Comparison of ENCODE assay signal across 10 cellular contexts in the genomic region with DNA sequence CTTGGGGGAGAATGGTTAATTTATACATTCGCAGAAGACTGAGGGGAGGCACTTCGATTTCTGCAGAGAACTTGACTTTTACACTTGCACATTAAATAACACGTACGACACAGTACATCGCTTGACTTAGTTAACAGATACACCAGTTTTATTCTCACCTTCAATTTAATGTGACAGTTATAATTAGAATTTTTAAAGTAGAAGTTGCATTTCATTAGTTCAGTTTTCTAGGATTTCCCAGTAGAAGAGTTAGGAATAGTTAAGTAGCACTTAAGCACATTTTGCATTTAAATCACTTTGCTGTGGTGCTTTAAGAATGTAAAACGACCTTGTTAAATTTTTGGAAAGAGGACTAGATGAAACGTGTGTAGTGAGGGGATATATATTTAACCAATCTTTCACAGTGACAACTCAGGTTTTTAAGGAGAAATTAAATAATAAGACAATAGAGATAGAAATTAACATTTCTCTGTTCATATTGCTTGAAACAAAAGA. TPM values are rescaled to one million over a fixed set of nuclear protein-coding genes. Genes with fewer than 3 reads are reported as not detected.
DNase-seq lines count a peak whose midpoint lies in the region; ATAC-seq, FAIRE-seq and TF ChIP-seq lines count a peak whose summit lies in the region.
"Had no signal": no experiment of that assay in that cellular context is flagged by ENCODE, and none has a peak within 500 bp of the region (broad histone marks: within the 10 kb centered on the region; RNA-seq: fewer than 3 reads in every experiment).

No MANE protein-coding gene starts in this region.

- H3F3A ChIP-seq in neural cell (ENCODE audit: insufficient read depth, low read length, poor library complexity, severe bottlenecking), result peaks cover 7% of the 10 kb centered on the region

- no peak for TF ChIP-seq RAD21 in neural cell (conservative IDR thresholded peaks at IDR 0.05)

- H3K4me3 Mint-ChIP-seq in CD8-positive, alpha-beta T cell, result peak overlapping the region; percentile 85

- H3K4me3 ChIP-seq in CD8-positive, alpha-beta T cell (ENCODE audit: low read depth, low read length), result no peak overlapping the region
- H3K4me3 ChIP-seq in HUES64 (ENCODE audit: low read length) (peak overlapping the region; percentile 54), colonic mucosa (no peak overlapping the region), neural cell (ENCODE audit: low read length) (peak overlapping the region; percentile 89), prostate gland (no peak overlapping the region)

- peak overlapping the region; percentile 27; the same call in 1 of the 2 replicates for H3K9ac ChIP-seq in HUES64 (ENCODE audit: low read depth, low read length)
- H3K9ac ChIP-seq in colonic mucosa (ENCODE audit: low read depth in 2 of 2, low read length in 2 of 2), result no peak overlapping the region
- H3K9ac ChIP-seq in neural cell (ENCODE audit: low read length), result peak overlapping the region; percentile 77

- H3K79me2 ChIP-seq in neural cell (replicated peaks; ENCODE audit: insufficient read depth, low read length), result peaks cover 6% of the 10 kb centered on the region

- H3K9me3 Mint-ChIP-seq in CD8-positive, alpha-beta T cell, result no peaks in the 10 kb centered on the region

- intact Hi-C loops in CD8-positive, alpha-beta T cell (cut with DNase I, micrococcal nuclease), result loop anchor here (5.0 to 10.0 kb wide), 5 partner anchors 340 to 1975 kb away; a partner anchor contains a TSS
- intact Hi-C loops in colonic mucosa (cut with DNase I), result no loop called here
- intact Hi-C loops in prostate gland (cut with DNase I), result no loop called here

- no peak overlapping the region for H3K27ac Mint-ChIP-seq in CD8-positive, alpha-beta T cell

- TF ChIP-seq EP300 in neural cell (conservative IDR thresholded peaks at IDR 0.05; ENCODE audit: poor library complexity, severe bottlenecking), result no peak

- no peaks in the 10 kb centered on the region for H3K9me3 ChIP-seq in CD8-positive, alpha-beta T cell (ENCODE audit: low read length)
- no peaks in the 10 kb centered on the region for H3K9me3 ChIP-seq in HUES64 (ENCODE audit: insufficient read depth, low read depth, low read length)
- no peaks in the 10 kb centered on the region for H3K9me3 ChIP-seq in colonic mucosa
- H3K9me3 ChIP-seq in neural cell (ENCODE audit: low read length), result no peaks in the 10 kb centered on the region
- no peaks in the 10 kb centered on the region for H3K9me3 ChIP-seq in prostate gland

- H3K4me2 ChIP-seq in neural cell (ENCODE audit: low read length), result peak overlapping the region; percentile 97

- no peaks in the 10 kb centered on the region for H3K27me3 ChIP-seq in CD8-positive, alpha-beta T cell (ENCODE audit: insufficient read depth, low read length)
- H3K27me3 ChIP-seq in HUES64 (ENCODE audit: insufficient read depth, low read length), result no peaks in the 10 kb centered on the region
- no peaks in the 10 kb centered on the region for H3K27me3 ChIP-seq in colonic mucosa
- no peaks in the 10 kb centered on the region for H3K27me3 ChIP-seq in neural cell (ENCODE audit: insufficient read depth, low read depth, low read length)
- H3K27me3 ChIP-seq in prostate gland (replicated peaks; ENCODE audit: insufficient read depth), result no peaks in the 10 kb centered on the region

- H4K20me1 ChIP-seq in neural cell (ENCODE audit: insufficient read depth), result no peaks in the 10 kb centered on the region

- H3K9me2 ChIP-seq in neural cell (ENCODE audit: insufficient read depth, low read length), result no peaks in the 10 kb centered on the region

- FAIRE-seq in frontal cortex (lab: Jason Lieb, UNC), result no peak

- no peak for ATAC-seq in CD8-positive, alpha-beta T cell

- DNase-seq in CD8-positive, alpha-beta T cell, result no peak
- DNase-seq in colonic mucosa (no peak), frontal cortex (ENCODE audit: low spot score in 2 of 2) (no peak), prostate gland (ENCODE audit: low spot score) (no peak), DMS114 treated with DMSO at 0.1 percent for 48 hours (lab: John Stamatoyannopoulos, UW; ENCODE audit: unreplicated experiment) (no peak)
- DNase-seq: cerebellar nuclear complex, NCI-H2029, Right ventricle myocardium superior had no signal

- H3K27ac ChIP-seq in CD8-positive, alpha-beta T cell (ENCODE audit: low read depth, low read length), result no peak overlapping the region
- peak overlapping the region; percentile 100 for H3K27ac ChIP-seq in HUES64 (ENCODE audit: low read depth, low read length)
- H3K27ac ChIP-seq in colonic mucosa, result peak overlapping the region; percentile 94
- peak overlapping the region; percentile 86 for H3K27ac ChIP-seq in neural cell (ENCODE audit: low read length)
- no peak overlapping the region for H3K27ac ChIP-seq in prostate gland

- no peaks in the 10 kb centered on the region for H3K27me3 Mint-ChIP-seq in CD8-positive, alpha-beta T cell (ENCODE audit: low read depth)

- H3K4me1 ChIP-seq in CD8-positive, alpha-beta T cell (ENCODE audit: insufficient read depth, low read length), result peaks cover 11% of the 10 kb centered on the region
- H3K4me1 ChIP-seq in HUES64 (ENCODE audit: insufficient read depth, low read length) (peaks cover 42% of the 10 kb centered on the region), colonic mucosa (peaks cover 4% of the 10 kb centered on the region), prostate gland (replicated peaks) (no peaks in the 10 kb centered on the region)

- peaks cover 15% of the 10 kb centered on the region for H3K4me1 Mint-ChIP-seq in CD8-positive, alpha-beta T cell (ENCODE audit: low read depth)

- no peak for TF ChIP-seq CTCF in CD8-positive, alpha-beta T cell (IDR thresholded peaks at IDR 0.05)
- no peak for TF ChIP-seq CTCF in colonic mucosa (IDR thresholded peaks at IDR 0.05)
- TF ChIP-seq CTCF in neural cell (IDR thresholded peaks at IDR 0.05; ENCODE audit: poor library complexity, severe bottlenecking), result no peak
- no peak for TF ChIP-seq CTCF in prostate gland (IDR thresholded peaks at IDR 0.05)

- WGBS in HUES64, result 0% methylated on average over 6 of the region's 7 CpGs
- WGBS in prostate gland, result 30% methylated on average over 7 of the region's 7 CpGs

- no peak for TF ChIP-seq POLR2A in prostate gland (IDR thresholded peaks at IDR 0.05)

- H2AFZ ChIP-seq in neural cell (ENCODE audit: low read depth, low read length), result no peak overlapping the region

- H3K36me3 Mint-ChIP-seq in CD8-positive, alpha-beta T cell, result peaks cover 2% of the 10 kb centered on the region

- POLR2A ChIA-PET in CD8-positive, alpha-beta T cell (lab: Charles Lee), result interaction anchor here (0.6 kb wide), 1 partner anchor 540 kb away, joined by 3 read pairs; no protein-coding TSS in a partner anchor

- CTCF ChIA-PET in CD8-positive, alpha-beta T cell (lab: Charles Lee), result no interaction called here

- no peaks in the 10 kb centered on the region for H3K36me3 ChIP-seq in CD8-positive, alpha-beta T cell (ENCODE audit: insufficient read depth, low read length)
- H3K36me3 ChIP-seq in HUES64 (ENCODE audit: insufficient read depth, low read length) (no peaks in the 10 kb centered on the region), colonic mucosa (no peaks in the 10 kb centered on the region), neural cell (ENCODE audit: insufficient read depth, low read length) (no peaks in the 10 kb centered on the region), prostate gland (no peaks in the 10 kb centered on the region)

TF ChIP-seq in neural cell, 6 proteins besides CTCF, POLR2A, EP300 and RAD21:
- TF ChIP-seq SMC3 (conservative IDR thresholded peaks at IDR 0.05; ENCODE audit: poor library complexity), result no peak
- TF ChIP-seq POLR2AphosphoS5 (IDR thresholded peaks at IDR 0.05), result no peak
- TF ChIP-seq EZH2 (IDR thresholded peaks at IDR 0.05; ENCODE audit: borderline replicate concordance, insufficient read depth, low read length, poor library complexity, severe bottlenecking), result no peak
- no peak for TF ChIP-seq TAF1 (IDR thresholded peaks at IDR 0.05; ENCODE audit: low read depth)
- TF ChIP-seq MXI1 (conservative IDR thresholded peaks at IDR 0.05; ENCODE audit: poor library complexity, severe bottlenecking), result no peak
- TF ChIP-seq, protein P1, sequence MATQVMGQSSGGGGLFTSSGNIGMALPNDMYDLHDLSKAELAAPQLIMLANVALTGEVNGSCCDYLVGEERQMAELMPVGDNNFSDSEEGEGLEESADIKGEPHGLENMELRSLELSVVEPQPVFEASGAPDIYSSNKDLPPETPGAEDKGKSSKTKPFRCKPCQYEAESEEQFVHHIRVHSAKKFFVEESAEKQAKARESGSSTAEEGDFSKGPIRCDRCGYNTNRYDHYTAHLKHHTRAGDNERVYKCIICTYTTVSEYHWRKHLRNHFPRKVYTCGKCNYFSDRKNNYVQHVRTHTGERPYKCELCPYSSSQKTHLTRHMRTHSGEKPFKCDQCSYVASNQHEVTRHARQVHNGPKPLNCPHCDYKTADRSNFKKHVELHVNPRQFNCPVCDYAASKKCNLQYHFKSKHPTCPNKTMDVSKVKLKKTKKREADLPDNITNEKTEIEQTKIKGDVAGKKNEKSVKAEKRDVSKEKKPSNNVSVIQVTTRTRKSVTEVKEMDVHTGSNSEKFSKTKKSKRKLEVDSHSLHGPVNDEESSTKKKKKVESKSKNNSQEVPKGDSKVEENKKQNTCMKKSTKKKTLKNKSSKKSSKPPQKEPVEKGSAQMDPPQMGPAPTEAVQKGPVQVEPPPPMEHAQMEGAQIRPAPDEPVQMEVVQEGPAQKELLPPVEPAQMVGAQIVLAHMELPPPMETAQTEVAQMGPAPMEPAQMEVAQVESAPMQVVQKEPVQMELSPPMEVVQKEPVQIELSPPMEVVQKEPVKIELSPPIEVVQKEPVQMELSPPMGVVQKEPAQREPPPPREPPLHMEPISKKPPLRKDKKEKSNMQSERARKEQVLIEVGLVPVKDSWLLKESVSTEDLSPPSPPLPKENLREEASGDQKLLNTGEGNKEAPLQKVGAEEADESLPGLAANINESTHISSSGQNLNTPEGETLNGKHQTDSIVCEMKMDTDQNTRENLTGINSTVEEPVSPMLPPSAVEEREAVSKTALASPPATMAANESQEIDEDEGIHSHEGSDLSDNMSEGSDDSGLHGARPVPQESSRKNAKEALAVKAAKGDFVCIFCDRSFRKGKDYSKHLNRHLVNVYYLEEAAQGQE (IDR thresholded peaks at IDR 0.05; ENCODE audit: borderline replicate concordance), result no peak

RNA-seq across cellular contexts. Expression of a gene that starts 1.7 kb away (rescaled TPM):
- 1 to 10 TPM; 1.7 to 1.8 TPM for total RNA-seq in CD8-positive, alpha-beta T cell
- 20.8 TPM for polyA plus RNA-seq in HUES64 (2013, experiment 1 of 2)
- 16.9 TPM for polyA plus RNA-seq in HUES64 (2013, experiment 2 of 2)
- total RNA-seq in colonic mucosa (10 to 100 TPM in 1 of 2 donors, 1 to 10 TPM in 1; 4.4 to 11.2 TPM), frontal cortex (5.7 TPM), prostate gland (1 to 10 TPM; 4.0 TPM)
- polyA plus RNA-seq in neural cell, result 5.7 and 6.0 TPM in 2 replicates
- polyA minus RNA-seq in neural cell, result 17.3 and 17.7 TPM in 2 replicates

Comparison
In these comparisons a context has a peak if more than half of its experiments do, and no peak if none do; other contexts are left out.
1. H3K27ac ChIP-seq: peak in HUES64 (single experiment), colonic mucosa (single experiment) and neural cell (single experiment); none in CD8-positive, alpha-beta T cell (single experiment) and prostate gland (0 of 2).
2. H3K4me3 ChIP-seq: peak in HUES64 (single experiment) and neural cell (single experiment); none in CD8-positive, alpha-beta T cell (single experiment), colonic mucosa (single experiment) and prostate gland (0 of 2).
3. H3K9ac ChIP-seq: peak in HUES64 (single experiment) and neural cell (single experiment); none in colonic mucosa (0 of 2).
4. intact Hi-C loops: an anchor here in CD8-positive, alpha-beta T cell (5.0 to 10.0 kb wide); none called in colonic mucosa and prostate gland.